In the genomic region with DNA sequence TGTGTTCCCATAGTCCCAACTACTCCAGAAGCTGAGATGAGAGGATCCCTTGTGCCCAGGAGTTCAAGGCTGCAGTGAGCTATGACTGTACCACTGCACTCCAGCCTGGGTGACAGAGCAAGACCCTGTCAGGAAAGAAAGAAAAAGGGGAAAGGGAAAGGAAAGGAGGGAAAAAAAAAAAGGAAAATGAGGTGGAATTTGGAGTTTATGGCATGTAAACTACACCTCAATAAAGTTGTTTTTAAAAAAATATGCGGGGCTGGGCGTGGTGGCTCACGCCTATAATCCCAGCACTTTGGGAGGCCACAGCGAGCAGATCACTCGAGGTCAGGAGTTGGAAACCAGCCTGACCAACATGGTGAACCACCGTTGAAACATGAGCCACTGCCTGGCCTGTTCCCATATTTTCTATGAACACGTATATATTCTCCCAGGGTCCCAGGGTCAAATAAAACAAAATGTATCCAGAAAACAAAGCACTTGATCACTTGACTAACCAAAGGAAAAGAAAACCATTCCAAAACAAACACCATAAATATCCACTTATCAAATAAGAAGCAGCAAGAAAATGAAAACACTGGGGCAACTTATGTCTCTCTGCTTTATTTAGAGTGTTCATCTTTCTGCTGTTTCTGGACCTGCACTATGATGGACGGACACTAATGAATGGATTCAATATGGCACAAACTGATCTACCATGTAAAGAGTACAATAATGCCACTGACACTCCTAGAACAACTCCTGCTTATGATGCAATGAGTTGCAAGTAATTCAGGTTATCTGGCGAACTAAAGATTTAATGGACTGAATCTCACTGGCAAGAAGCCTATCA, we compare ENCODE assay signal across 1 cellular context.
TF ChIP-seq lines count a peak whose summit lies in the region.

No MANE protein-coding gene starts in this region.

TF ChIP-seq in HEK293, 187 proteins besides CTCF, POLR2A, EP300 and RAD21 (continued from another document and continues in another):
- TF ChIP-seq, protein P1, sequence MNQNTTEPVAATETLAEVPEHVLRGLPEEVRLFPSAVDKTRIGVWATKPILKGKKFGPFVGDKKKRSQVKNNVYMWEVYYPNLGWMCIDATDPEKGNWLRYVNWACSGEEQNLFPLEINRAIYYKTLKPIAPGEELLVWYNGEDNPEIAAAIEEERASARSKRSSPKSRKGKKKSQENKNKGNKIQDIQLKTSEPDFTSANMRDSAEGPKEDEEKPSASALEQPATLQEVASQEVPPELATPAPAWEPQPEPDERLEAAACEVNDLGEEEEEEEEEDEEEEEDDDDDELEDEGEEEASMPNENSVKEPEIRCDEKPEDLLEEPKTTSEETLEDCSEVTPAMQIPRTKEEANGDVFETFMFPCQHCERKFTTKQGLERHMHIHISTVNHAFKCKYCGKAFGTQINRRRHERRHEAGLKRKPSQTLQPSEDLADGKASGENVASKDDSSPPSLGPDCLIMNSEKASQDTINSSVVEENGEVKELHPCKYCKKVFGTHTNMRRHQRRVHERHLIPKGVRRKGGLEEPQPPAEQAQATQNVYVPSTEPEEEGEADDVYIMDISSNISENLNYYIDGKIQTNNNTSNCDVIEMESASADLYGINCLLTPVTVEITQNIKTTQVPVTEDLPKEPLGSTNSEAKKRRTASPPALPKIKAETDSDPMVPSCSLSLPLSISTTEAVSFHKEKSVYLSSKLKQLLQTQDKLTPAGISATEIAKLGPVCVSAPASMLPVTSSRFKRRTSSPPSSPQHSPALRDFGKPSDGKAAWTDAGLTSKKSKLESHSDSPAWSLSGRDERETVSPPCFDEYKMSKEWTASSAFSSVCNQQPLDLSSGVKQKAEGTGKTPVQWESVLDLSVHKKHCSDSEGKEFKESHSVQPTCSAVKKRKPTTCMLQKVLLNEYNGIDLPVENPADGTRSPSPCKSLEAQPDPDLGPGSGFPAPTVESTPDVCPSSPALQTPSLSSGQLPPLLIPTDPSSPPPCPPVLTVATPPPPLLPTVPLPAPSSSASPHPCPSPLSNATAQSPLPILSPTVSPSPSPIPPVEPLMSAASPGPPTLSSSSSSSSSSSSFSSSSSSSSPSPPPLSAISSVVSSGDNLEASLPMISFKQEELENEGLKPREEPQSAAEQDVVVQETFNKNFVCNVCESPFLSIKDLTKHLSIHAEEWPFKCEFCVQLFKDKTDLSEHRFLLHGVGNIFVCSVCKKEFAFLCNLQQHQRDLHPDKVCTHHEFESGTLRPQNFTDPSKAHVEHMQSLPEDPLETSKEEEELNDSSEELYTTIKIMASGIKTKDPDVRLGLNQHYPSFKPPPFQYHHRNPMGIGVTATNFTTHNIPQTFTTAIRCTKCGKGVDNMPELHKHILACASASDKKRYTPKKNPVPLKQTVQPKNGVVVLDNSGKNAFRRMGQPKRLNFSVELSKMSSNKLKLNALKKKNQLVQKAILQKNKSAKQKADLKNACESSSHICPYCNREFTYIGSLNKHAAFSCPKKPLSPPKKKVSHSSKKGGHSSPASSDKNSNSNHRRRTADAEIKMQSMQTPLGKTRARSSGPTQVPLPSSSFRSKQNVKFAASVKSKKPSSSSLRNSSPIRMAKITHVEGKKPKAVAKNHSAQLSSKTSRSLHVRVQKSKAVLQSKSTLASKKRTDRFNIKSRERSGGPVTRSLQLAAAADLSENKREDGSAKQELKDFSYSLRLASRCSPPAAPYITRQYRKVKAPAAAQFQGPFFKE (tag by site-specific recombination; IDR thresholded peaks at IDR 0.05; ENCODE audit: borderline replicate concordance) = no peak
- TF ChIP-seq BCL11A (tag by site-specific recombination; IDR thresholded peaks at IDR 0.05; ENCODE audit: low read depth) (no peak), ZNF366 (tag by site-specific recombination; conservative IDR thresholded peaks at IDR 0.05) (no peak), PRDM1 (tag by site-specific recombination; IDR thresholded peaks at IDR 0.05) (0 out of 2 replicates have a peak, but pooled peaks have one; percentile 34), REPIN1 (tag by site-specific recombination; IDR thresholded peaks at IDR 0.05; ENCODE audit: low read depth) (no peak), ZNF133 (tag by site-specific recombination; IDR thresholded peaks at IDR 0.05) (no peak), ZNF585B (tag by site-specific recombination; IDR thresholded peaks at IDR 0.05) (no peak), ZSCAN23 (tag by site-specific recombination; IDR thresholded peaks at IDR 0.05) (no peak), KLF10 (tag by site-specific recombination; IDR thresholded peaks at IDR 0.05) (no peak), SP2 (tag by site-specific recombination; IDR thresholded peaks at IDR 0.05) (no peak), ZSCAN30 (tag by site-specific recombination; IDR thresholded peaks at IDR 0.05) (no peak), ZNF549 (tag by site-specific recombination; IDR thresholded peaks at IDR 0.05) (no peak), ZNF169 (tag by site-specific recombination; IDR thresholded peaks at IDR 0.05) (no peak), TRIM28 (IDR thresholded peaks at IDR 0.05; ENCODE audit: borderline replicate concordance, low read length) (no peak), ZNF843 (tag by site-specific recombination; IDR thresholded peaks at IDR 0.05) (no peak), ZNF654 (tag by site-specific recombination; IDR thresholded peaks at IDR 0.05; ENCODE audit: low read depth) (no peak), ZNF629 (tag by site-specific recombination; IDR thresholded peaks at IDR 0.05) (no peak), ZNF571 (tag by site-specific recombination; IDR thresholded peaks at IDR 0.05) (no peak), ZNF175 (tag by site-specific recombination; IDR thresholded peaks at IDR 0.05) (no peak), GLI4 (tag by site-specific recombination; IDR thresholded peaks at IDR 0.05) (no peak)
- TF ChIP-seq, protein P2, sequence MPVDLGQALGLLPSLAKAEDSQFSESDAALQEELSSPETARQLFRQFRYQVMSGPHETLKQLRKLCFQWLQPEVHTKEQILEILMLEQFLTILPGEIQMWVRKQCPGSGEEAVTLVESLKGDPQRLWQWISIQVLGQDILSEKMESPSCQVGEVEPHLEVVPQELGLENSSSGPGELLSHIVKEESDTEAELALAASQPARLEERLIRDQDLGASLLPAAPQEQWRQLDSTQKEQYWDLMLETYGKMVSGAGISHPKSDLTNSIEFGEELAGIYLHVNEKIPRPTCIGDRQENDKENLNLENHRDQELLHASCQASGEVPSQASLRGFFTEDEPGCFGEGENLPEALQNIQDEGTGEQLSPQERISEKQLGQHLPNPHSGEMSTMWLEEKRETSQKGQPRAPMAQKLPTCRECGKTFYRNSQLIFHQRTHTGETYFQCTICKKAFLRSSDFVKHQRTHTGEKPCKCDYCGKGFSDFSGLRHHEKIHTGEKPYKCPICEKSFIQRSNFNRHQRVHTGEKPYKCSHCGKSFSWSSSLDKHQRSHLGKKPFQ (tag by site-specific recombination; IDR thresholded peaks at IDR 0.05) = no peak
- TF ChIP-seq, protein P3, sequence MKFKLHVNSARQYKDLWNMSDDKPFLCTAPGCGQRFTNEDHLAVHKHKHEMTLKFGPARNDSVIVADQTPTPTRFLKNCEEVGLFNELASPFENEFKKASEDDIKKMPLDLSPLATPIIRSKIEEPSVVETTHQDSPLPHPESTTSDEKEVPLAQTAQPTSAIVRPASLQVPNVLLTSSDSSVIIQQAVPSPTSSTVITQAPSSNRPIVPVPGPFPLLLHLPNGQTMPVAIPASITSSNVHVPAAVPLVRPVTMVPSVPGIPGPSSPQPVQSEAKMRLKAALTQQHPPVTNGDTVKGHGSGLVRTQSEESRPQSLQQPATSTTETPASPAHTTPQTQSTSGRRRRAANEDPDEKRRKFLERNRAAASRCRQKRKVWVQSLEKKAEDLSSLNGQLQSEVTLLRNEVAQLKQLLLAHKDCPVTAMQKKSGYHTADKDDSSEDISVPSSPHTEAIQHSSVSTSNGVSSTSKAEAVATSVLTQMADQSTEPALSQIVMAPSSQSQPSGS (tag by site-specific recombination; IDR thresholded peaks at IDR 0.05; ENCODE audit: low read depth) = no peak
- TF ChIP-seq, protein P4, sequence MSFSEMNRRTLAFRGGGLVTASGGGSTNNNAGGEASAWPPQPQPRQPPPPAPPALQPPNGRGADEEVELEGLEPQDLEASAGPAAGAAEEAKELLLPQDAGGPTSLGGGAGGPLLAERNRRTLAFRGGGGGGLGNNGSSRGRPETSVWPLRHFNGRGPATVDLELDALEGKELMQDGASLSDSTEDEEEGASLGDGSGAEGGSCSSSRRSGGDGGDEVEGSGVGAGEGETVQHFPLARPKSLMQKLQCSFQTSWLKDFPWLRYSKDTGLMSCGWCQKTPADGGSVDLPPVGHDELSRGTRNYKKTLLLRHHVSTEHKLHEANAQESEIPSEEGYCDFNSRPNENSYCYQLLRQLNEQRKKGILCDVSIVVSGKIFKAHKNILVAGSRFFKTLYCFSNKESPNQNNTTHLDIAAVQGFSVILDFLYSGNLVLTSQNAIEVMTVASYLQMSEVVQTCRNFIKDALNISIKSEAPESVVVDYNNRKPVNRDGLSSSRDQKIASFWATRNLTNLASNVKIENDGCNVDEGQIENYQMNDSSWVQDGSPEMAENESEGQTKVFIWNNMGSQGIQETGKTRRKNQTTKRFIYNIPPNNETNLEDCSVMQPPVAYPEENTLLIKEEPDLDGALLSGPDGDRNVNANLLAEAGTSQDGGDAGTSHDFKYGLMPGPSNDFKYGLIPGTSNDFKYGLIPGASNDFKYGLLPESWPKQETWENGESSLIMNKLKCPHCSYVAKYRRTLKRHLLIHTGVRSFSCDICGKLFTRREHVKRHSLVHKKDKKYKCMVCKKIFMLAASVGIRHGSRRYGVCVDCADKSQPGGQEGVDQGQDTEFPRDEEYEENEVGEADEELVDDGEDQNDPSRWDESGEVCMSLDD (tag by site-specific recombination; IDR thresholded peaks at IDR 0.05) = no peak
- TF ChIP-seq, protein P5, sequence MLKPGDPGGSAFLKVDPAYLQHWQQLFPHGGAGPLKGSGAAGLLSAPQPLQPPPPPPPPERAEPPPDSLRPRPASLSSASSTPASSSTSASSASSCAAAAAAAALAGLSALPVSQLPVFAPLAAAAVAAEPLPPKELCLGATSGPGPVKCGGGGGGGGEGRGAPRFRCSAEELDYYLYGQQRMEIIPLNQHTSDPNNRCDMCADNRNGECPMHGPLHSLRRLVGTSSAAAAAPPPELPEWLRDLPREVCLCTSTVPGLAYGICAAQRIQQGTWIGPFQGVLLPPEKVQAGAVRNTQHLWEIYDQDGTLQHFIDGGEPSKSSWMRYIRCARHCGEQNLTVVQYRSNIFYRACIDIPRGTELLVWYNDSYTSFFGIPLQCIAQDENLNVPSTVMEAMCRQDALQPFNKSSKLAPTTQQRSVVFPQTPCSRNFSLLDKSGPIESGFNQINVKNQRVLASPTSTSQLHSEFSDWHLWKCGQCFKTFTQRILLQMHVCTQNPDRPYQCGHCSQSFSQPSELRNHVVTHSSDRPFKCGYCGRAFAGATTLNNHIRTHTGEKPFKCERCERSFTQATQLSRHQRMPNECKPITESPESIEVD (tag by site-specific recombination; IDR thresholded peaks at IDR 0.05) = peak; percentile 44; the same call in 1 of the 2 replicates
- TF ChIP-seq, protein P6, sequence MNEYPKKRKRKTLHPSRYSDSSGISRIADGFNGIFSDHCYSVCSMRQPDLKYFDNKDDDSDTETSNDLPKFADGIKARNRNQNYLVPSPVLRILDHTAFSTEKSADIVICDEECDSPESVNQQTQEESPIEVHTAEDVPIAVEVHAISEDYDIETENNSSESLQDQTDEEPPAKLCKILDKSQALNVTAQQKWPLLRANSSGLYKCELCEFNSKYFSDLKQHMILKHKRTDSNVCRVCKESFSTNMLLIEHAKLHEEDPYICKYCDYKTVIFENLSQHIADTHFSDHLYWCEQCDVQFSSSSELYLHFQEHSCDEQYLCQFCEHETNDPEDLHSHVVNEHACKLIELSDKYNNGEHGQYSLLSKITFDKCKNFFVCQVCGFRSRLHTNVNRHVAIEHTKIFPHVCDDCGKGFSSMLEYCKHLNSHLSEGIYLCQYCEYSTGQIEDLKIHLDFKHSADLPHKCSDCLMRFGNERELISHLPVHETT (tag by site-specific recombination; IDR thresholded peaks at IDR 0.05) = no peak
- TF ChIP-seq, protein P7, sequence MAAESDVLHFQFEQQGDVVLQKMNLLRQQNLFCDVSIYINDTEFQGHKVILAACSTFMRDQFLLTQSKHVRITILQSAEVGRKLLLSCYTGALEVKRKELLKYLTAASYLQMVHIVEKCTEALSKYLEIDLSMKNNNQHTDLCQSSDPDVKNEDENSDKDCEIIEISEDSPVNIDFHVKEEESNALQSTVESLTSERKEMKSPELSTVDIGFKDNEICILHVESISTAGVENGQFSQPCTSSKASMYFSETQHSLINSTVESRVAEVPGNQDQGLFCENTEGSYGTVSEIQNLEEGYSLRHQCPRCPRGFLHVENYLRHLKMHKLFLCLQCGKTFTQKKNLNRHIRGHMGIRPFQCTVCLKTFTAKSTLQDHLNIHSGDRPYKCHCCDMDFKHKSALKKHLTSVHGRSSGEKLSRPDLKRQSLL (tag by site-specific recombination; IDR thresholded peaks at IDR 0.05) = no peak
- TF ChIP-seq, protein P8, sequence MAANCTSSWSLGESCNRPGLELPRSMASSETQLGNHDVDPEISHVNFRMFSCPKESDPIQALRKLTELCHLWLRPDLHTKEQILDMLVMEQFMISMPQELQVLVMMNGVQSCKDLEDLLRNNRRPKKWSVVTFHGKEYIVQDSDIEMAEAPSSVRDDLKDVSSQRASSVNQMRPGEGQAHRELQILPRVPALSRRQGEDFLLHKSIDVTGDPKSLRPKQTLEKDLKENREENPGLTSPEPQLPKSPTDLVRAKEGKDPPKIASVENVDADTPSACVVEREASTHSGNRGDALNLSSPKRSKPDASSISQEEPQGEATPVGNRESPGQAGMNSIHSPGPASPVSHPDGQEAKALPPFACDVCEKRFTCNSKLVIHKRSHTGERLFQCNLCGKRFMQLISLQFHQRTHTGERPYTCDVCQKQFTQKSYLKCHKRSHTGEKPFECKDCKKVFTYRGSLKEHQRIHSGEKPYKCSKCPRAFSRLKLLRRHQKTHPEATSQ (tag by site-specific recombination; IDR thresholded peaks at IDR 0.05) = no peak
- TF ChIP-seq, protein P9, sequence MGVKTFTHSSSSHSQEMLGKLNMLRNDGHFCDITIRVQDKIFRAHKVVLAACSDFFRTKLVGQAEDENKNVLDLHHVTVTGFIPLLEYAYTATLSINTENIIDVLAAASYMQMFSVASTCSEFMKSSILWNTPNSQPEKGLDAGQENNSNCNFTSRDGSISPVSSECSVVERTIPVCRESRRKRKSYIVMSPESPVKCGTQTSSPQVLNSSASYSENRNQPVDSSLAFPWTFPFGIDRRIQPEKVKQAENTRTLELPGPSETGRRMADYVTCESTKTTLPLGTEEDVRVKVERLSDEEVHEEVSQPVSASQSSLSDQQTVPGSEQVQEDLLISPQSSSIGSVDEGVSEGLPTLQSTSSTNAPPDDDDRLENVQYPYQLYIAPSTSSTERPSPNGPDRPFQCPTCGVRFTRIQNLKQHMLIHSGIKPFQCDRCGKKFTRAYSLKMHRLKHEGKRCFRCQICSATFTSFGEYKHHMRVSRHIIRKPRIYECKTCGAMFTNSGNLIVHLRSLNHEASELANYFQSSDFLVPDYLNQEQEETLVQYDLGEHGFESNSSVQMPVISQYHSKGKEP (tag by site-specific recombination; IDR thresholded peaks at IDR 0.05) = 0 out of 2 replicates have a peak, but pooled peaks have one; percentile 21
- TF ChIP-seq, protein P10, sequence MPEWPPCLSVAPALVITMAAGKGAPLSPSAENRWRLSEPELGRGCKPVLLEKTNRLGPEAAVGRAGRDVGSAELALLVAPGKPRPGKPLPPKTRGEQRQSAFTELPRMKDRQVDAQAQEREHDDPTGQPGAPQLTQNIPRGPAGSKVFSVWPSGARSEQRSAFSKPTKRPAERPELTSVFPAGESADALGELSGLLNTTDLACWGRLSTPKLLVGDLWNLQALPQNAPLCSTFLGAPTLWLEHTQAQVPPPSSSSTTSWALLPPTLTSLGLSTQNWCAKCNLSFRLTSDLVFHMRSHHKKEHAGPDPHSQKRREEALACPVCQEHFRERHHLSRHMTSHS (tag by site-specific recombination; IDR thresholded peaks at IDR 0.05) = no peak
